In genomic region chr19:18429717-18430416, GRCh38 we compare ENCODE assay signal across 9 cellular contexts. TPM values are rescaled to one million over a fixed set of nuclear protein-coding genes. Genes with fewer than 3 reads are reported as not detected.
DNase-seq lines count a peak whose midpoint lies in the region; ATAC-seq, FAIRE-seq and TF ChIP-seq lines count a peak whose summit lies in the region.
"Had no signal": no experiment of that assay in that cellular context is flagged by ENCODE, and none has a peak within 500 bp of the region (broad histone marks: within the 10 kb centered on the region; RNA-seq: fewer than 3 reads in every experiment).

No MANE protein-coding gene starts in this region.

- no peak overlapping the region; the same call in 1 of the 2 replicates for H4K8ac ChIP-seq in H1 (ENCODE audit: extremely low read depth, insufficient read depth, low read length)

- no peak for TF ChIP-seq POLR2A in H1 (IDR thresholded peaks at IDR 0.05; ENCODE audit: control extremely low read depth in 1 of 2, low read depth in 2 of 2, low read length in 2 of 2)

- H4K5ac ChIP-seq in H1 (ENCODE audit: insufficient read length, low read depth, low read length): no peak overlapping the region

- H3K9me3 ChIP-seq in OCI-LY7 (ENCODE audit: low read length) (no peaks in the 10 kb centered on the region), H1 (ENCODE audit: insufficient read depth in 2 of 2, low read depth in 1 of 2, low read length in 1 of 2) (no peaks in the 10 kb centered on the region), psoas muscle (no peaks in the 10 kb centered on the region), HAP-1 (no peaks in the 10 kb centered on the region)

- no peak overlapping the region for H3K4ac ChIP-seq in H1 (replicated peaks; ENCODE audit: insufficient read length, low read depth, low read length)

- no peaks in the 10 kb centered on the region for H3K9me2 ChIP-seq in OCI-LY7 (ENCODE audit: insufficient read depth, low read length)

- peak overlapping the region; percentile 60; the same call in 1 of the 2 replicates for H2BK12ac ChIP-seq in H1 (ENCODE audit: low read depth, low read length)

- peak overlapping the region; percentile 48 for H3K18ac ChIP-seq in H1 (ENCODE audit: extremely low read depth, low read length)

- no peak for DNase-seq in GM12865 (ENCODE audit: low read depth)
- no peak for DNase-seq in OCI-LY7 (ENCODE audit: low spot score)
- no peak for DNase-seq in H1 (ENCODE audit: low read depth in 1 of 2, low spot score in 2 of 2)
- no peak for DNase-seq in psoas muscle
- DNase-seq in HAP-1 (ENCODE audit: low spot score in 2 of 2): no peak
- DNase-seq: foreskin melanocyte had no signal

- H3K27me3 ChIP-seq in H1 (replicated peaks in 1 of 4; ENCODE audit: control insufficient read depth in 3 of 4, extremely low read depth in 1 of 4, insufficient read depth in 3 of 4, low read length in 3 of 4): no peaks in the 10 kb centered on the region; a peak in 1 of 7 replicates
- H3K27me3 ChIP-seq in psoas muscle (ENCODE audit: insufficient read depth in 3 of 3, low read length in 2 of 3): peaks cover 0 to 5% (median 0%) of the 10 kb centered on the region in 3 donors
- no peaks in the 10 kb centered on the region for H3K27me3 ChIP-seq in HAP-1 (ENCODE audit: low read depth)

- peak overlapping the region; percentile 0 for H4K91ac ChIP-seq in H1 (replicated peaks; ENCODE audit: insufficient read length, low read length)

- peak overlapping the region; percentile 66 for H3K4me2 ChIP-seq in OCI-LY7 (ENCODE audit: low read length)
- H3K4me2 ChIP-seq in H1 (ENCODE audit: insufficient read depth in 1 of 2, low read depth in 2 of 2, low read length in 2 of 2): peak overlapping the region; percentile 68 to 76

- no peak overlapping the region for H3K23ac ChIP-seq in H1 (ENCODE audit: insufficient read length)

- no peak overlapping the region for H3K9ac ChIP-seq in H1 (replicated peaks in 1 of 4; ENCODE audit: extremely low read depth in 1 of 4, low read depth in 3 of 4, low read length in 3 of 4)

- H2BK15ac ChIP-seq in H1 (ENCODE audit: low read length): peak overlapping the region; percentile 81; the same call in 1 of the 2 replicates

- intact Hi-C loops in OCI-LY7 (cut with micrococcal nuclease; ENCODE audit: unreplicated experiment) (loop anchor here (10.0 kb wide), 1 partner anchor 405 kb away; the partner anchor contains the start of gene UPF1), psoas muscle (cut with DNase I) (no loop called here)

- peaks cover 10% of the 10 kb centered on the region; the same call in 1 of the 2 replicates for H3K23me2 ChIP-seq in H1 (ENCODE audit: low read depth, low read length)

- no peak overlapping the region for H2AFZ ChIP-seq in OCI-LY7 (ENCODE audit: low read length)
- H2AFZ ChIP-seq in H1 (ENCODE audit: low read length): no peak overlapping the region

- H4K20me1 ChIP-seq in OCI-LY7 (ENCODE audit: insufficient read depth, low read length) (no peaks in the 10 kb centered on the region; the same call in 1 of the 2 replicates), H1 (replicated peaks in 1 of 2; ENCODE audit: control insufficient read depth in 1 of 2, insufficient read depth in 2 of 2, low read length in 2 of 2) (peaks cover 0 to 9% of the 10 kb centered on the region in 2 experiments)

- H3K79me2 ChIP-seq in OCI-LY7 (ENCODE audit: insufficient read depth, low read depth, low read length): no peaks in the 10 kb centered on the region
- no peaks in the 10 kb centered on the region for H3K79me2 ChIP-seq in H1 (ENCODE audit: control insufficient read depth in 1 of 2, insufficient read depth in 2 of 2, low read length in 2 of 2)

- FAIRE-seq in H1 (lab: Jason Lieb, UNC): no peak

- no peak for ATAC-seq in psoas muscle
- ATAC-seq in esophagus mucosa: no peak
- ATAC-seq in GM18870 (IDR thresholded peaks at IDR 0.05; ENCODE audit: unreplicated experiment): no peak
- ATAC-seq in HG03565 (IDR thresholded peaks at IDR 0.05; ENCODE audit: unreplicated experiment): no peak

- H3K27ac ChIP-seq in OCI-LY7 (ENCODE audit: low read depth, low read length, poor library complexity, severe bottlenecking) (no peak overlapping the region), H1 (ENCODE audit: low read depth, low read length) (no peak overlapping the region), psoas muscle (no peak overlapping the region)

- no TSS peak for BruUV-seq in OCI-LY7 (replicated peaks; lab: Mats Ljungman, UMichigan)

- no peaks in the 10 kb centered on the region for H3K36me3 ChIP-seq in OCI-LY7 (ENCODE audit: insufficient read depth, low read length)
- no peaks in the 10 kb centered on the region; a peak in 1 of 8 replicates for H3K36me3 ChIP-seq in H1 (ENCODE audit: control insufficient read depth in 2 of 4, insufficient read depth in 4 of 4, low read length in 3 of 4)
- peaks cover 0 to 4% of the 10 kb centered on the region in 2 donors for H3K36me3 ChIP-seq in psoas muscle (ENCODE audit: insufficient read depth in 1 of 2, low read depth in 1 of 2)
- H3K36me3 ChIP-seq in HAP-1 (replicated peaks): peaks cover 16% of the 10 kb centered on the region

- peak overlapping the region; percentile 38 for H3K4me3 ChIP-seq in GM12865 (ENCODE audit: low read depth, low read length)
- H3K4me3 ChIP-seq in OCI-LY7 (ENCODE audit: low read depth, low read length, poor library complexity, severe bottlenecking): peak overlapping the region; percentile 41
- peak overlapping the region; percentile 33 to 70 (median 48); a peak in 6 of 8 replicates for H3K4me3 ChIP-seq in H1 (ENCODE audit: extremely low read depth in 1 of 4, insufficient read depth in 2 of 4, low read depth in 3 of 4, low read length in 4 of 4)
- H3K4me3 ChIP-seq in psoas muscle: peak overlapping the region; percentile 41
- no peak overlapping the region for H3K4me3 ChIP-seq in HAP-1

- no peak for TF ChIP-seq EP300 in H1 (IDR thresholded peaks at IDR 0.05; ENCODE audit: borderline replicate concordance in 1 of 2, low read depth in 2 of 2, low read length in 2 of 2)

- no peak overlapping the region for H3K56ac ChIP-seq in H1 (replicated peaks; ENCODE audit: insufficient read length, low read depth, low read length)

- TF ChIP-seq RAD21 in H1 (IDR thresholded peaks at IDR 0.05 in 1 of 2, conservative IDR thresholded peaks at IDR 0.05 in 1 of 2; ENCODE audit: low read depth in 2 of 2, low read length in 2 of 2): no peak

- in situ Hi-C loops in HAP-1 (cut with MboI; ENCODE audit: low sequenced_read_pairs): no loop called here

- CTCF ChIA-PET in OCI-LY7 (lab: Charles Lee; ENCODE audit: unreplicated experiment): no interaction called here
- CTCF ChIA-PET in H1 (lab: Charles Lee; ENCODE audit: partially characterized antibody): interaction anchor here (1.2 to 2.8 kb wide), 2 partner anchors 11 to 17 kb away, joined by 4 to 14 read pairs; partner anchors contain the start of gene SSBP4

- peaks cover 3% of the 10 kb centered on the region; the same call in 1 of the 2 replicates for H3K79me1 ChIP-seq in H1 (ENCODE audit: low read depth, low read length)

- 0 out of 2 replicates have a peak overlapping the region, but pooled peaks have one; percentile 40 for H2AK5ac ChIP-seq in H1 (ENCODE audit: low read depth, low read length)

- POLR2A ChIA-PET in OCI-LY7 (lab: Charles Lee): no interaction called here
- POLR2A ChIA-PET in H1 (lab: Charles Lee; ENCODE audit: partially characterized antibody): interaction anchor here (0.8 to 6.7 kb wide), 3 partner anchors 11 to 164 kb away, joined by 3 to 65 read pairs (median 26); partner anchors contain the start of gene SSBP4

- H3K4me1 ChIP-seq in OCI-LY7 (ENCODE audit: insufficient read depth, low read length, poor library complexity, severe bottlenecking): peaks cover 44% of the 10 kb centered on the region
- H3K4me1 ChIP-seq in H1 (replicated peaks in 1 of 4; ENCODE audit: control insufficient read depth in 3 of 4, insufficient read depth in 4 of 4, low read length in 3 of 4): peaks cover 0 to 42% (median 28%) of the 10 kb centered on the region in 4 experiments; a peak in 6 of 7 replicates
- peaks cover 27% of the 10 kb centered on the region for H3K4me1 ChIP-seq in psoas muscle
- H3K4me1 ChIP-seq in HAP-1: peaks cover 6% of the 10 kb centered on the region; the same call in 1 of the 2 replicates

- peak overlapping the region; percentile 72; the same call in 1 of the 2 replicates for H2BK20ac ChIP-seq in H1 (ENCODE audit: low read length)

- peak overlapping the region; percentile 71; the same call in 1 of the 2 replicates for H2BK5ac ChIP-seq in H1 (ENCODE audit: low read depth, low read length)

- WGBS in H1 (ENCODE audit: extremely low coverage in 1 of 2, insufficient coverage in 1 of 2, insufficient read length in 1 of 2, insufficient replicate concordance in 2 of 2, low coverage in 1 of 2, low lambda C conversion rate in 2 of 2, missing lambda C conversion rate in 1 of 2), 2 experiments: 23% methylated on average over 8 of the region's 13 CpGs; no CpG with 5 or more reads in 1 of the 2 experiments
- WGBS in psoas muscle, 3 donors: 73 to 78% (median 74%) methylated on average over 13 of the region's 13 CpGs

- TF ChIP-seq CTCF in GM12865 (IDR thresholded peaks at IDR 0.05; ENCODE audit: insufficient read depth, low read depth, low read length, missing control alignments) (no peak), OCI-LY7 (conservative IDR thresholded peaks at IDR 0.05; ENCODE audit: low read length) (no peak), H1 (IDR thresholded peaks at IDR 0.05; ENCODE audit: control extremely low read depth in 1 of 3, insufficient read depth in 1 of 3, low read depth in 1 of 3, low read length in 3 of 3) (no peak), psoas muscle (IDR thresholded peaks at IDR 0.05) (no peak)

- no peak overlapping the region for H2BK120ac ChIP-seq in H1 (replicated peaks; ENCODE audit: low read depth, low read length)

- H3K14ac ChIP-seq in H1 (ENCODE audit: insufficient read length): no peak overlapping the region

RNA-seq across cellular contexts. Expression of gene ISYNA1, which starts 8.1 kb away (rescaled TPM):
- total RNA-seq in OCI-LY7 (2014; rRNA removed; shearing (Covaris generic)): 0.72 and 1.8 TPM in 2 replicates
- total RNA-seq in OCI-LY7 (2022) (8.9 and 10.9 TPM in 2 replicates), psoas muscle (10 to 100 TPM in 3 of 4 donors, 1 to 10 TPM in 1; 9.8 to 17.0 (median 10.9) TPM), esophagus mucosa (8.5 TPM)
- 207 and 215 TPM in 2 replicates for total RNA-seq in H1 (2021; fragmentation: NEBNext Ultra II Directional; extraction: Animal tissue kit (Norgen Biotek cat#: 25700))
- polyA plus RNA-seq in H1 (2011; rRNA removed) (264 and 330 TPM in 2 replicates), psoas muscle (1 to 10 TPM; 6.3 to 8.6 (median 8.0) TPM)
- polyA plus RNA-seq in H1 (2011; cell fraction: cytosol; rRNA removed): 164 TPM
- 558 TPM for polyA plus RNA-seq in H1 (2011; cell fraction: nucleus; rRNA removed)
- 147 to 255 TPM (median 231 TPM) in 4 replicates for polyA plus RNA-seq in H1 (2012, experiment 1 of 2)
- polyA plus RNA-seq in H1 (2012, experiment 2 of 2): 269 TPM
- polyA plus RNA-seq in H1 (2013, experiment 1 of 2): 172 TPM
- 158 TPM for polyA plus RNA-seq in H1 (2013, experiment 2 of 2)
- 67.7 and 79.7 TPM in 2 replicates for polyA minus RNA-seq in H1 (2011; rRNA and poly(A)+ RNA removed)
- polyA minus RNA-seq in H1 (2011; cell fraction: cytosol; rRNA and poly(A)+ RNA removed): 153 TPM
- 97.1 TPM for polyA minus RNA-seq in H1 (2011; cell fraction: nucleus; rRNA and poly(A)+ RNA removed)

RNA-seq across cellular contexts. Expression of gene SSBP4, which starts 10.7 kb away (rescaled TPM):
- 54.8 and 92.9 TPM in 2 replicates for total RNA-seq in OCI-LY7 (2014; rRNA removed; shearing (Covaris generic))
- total RNA-seq in OCI-LY7 (2022): 97.5 and 117 TPM in 2 replicates
- total RNA-seq in H1 (2021; fragmentation: NEBNext Ultra II Directional; extraction: Animal tissue kit (Norgen Biotek cat#: 25700)): 26.4 and 30.5 TPM in 2 replicates
- polyA plus RNA-seq in H1 (2011; rRNA removed): 33.7 and 51.3 TPM in 2 replicates
- polyA plus RNA-seq in H1 (2011; cell fraction: cytosol; rRNA removed): 28.5 TPM
- 60.9 TPM for polyA plus RNA-seq in H1 (2011; cell fraction: nucleus; rRNA removed)
- 11.5 to 29.1 TPM (median 22.0 TPM) in 4 replicates for polyA plus RNA-seq in H1 (2012, experiment 1 of 2)
- polyA plus RNA-seq in H1 (2012, experiment 2 of 2): 26.6 TPM
- 40.7 TPM for polyA plus RNA-seq in H1 (2013, experiment 1 of 2)
- polyA plus RNA-seq in H1 (2013, experiment 2 of 2): 42.3 TPM
- polyA minus RNA-seq in H1 (2011; rRNA and poly(A)+ RNA removed): 1.9 and 3.2 TPM in 2 replicates
- 25.3 TPM for polyA minus RNA-seq in H1 (2011; cell fraction: cytosol; rRNA and poly(A)+ RNA removed)
- polyA minus RNA-seq in H1 (2011; cell fraction: nucleus; rRNA and poly(A)+ RNA removed): 21.7 TPM
- 10 to 100 TPM; 29.1 to 46.1 (median 29.6) TPM for total RNA-seq in psoas muscle
- 10 to 100 TPM; 25.8 to 37.8 (median 28.6) TPM for polyA plus RNA-seq in psoas muscle
- total RNA-seq in esophagus mucosa: 15.7 TPM

RNA-seq across cellular contexts. Expression of gene LRRC25, which starts 32.4 kb away (rescaled TPM):
- total RNA-seq in OCI-LY7 (2014; rRNA removed; shearing (Covaris generic)): 0.49 and 0.98 TPM in 2 replicates
- total RNA-seq in OCI-LY7 (2022): 3.2 and 4.1 TPM in 2 replicates
- total RNA-seq in H1 (2021; fragmentation: NEBNext Ultra II Directional; extraction: Animal tissue kit (Norgen Biotek cat#: 25700)): 0.20 and 0.23 TPM in 2 replicates
- polyA plus RNA-seq in H1 (2011; rRNA removed): 0.31 and 0.41 TPM in 2 replicates
- polyA plus RNA-seq in H1 (2011; cell fraction: cytosol; rRNA removed): 0.35 TPM
- polyA plus RNA-seq in H1 (2011; cell fraction: nucleus; rRNA removed): 0.30 TPM
- 0.09 to 0.29 TPM (median 0.19 TPM) in 3 of 4 replicates, not detected in the other for polyA plus RNA-seq in H1 (2012, experiment 1 of 2)
- 0.16 TPM for polyA plus RNA-seq in H1 (2012, experiment 2 of 2)
- 0.14 TPM for polyA plus RNA-seq in H1 (2013, experiment 1 of 2)
- 0.13 TPM for polyA plus RNA-seq in H1 (2013, experiment 2 of 2)
- 0.35 and 0.46 TPM in 2 replicates for polyA minus RNA-seq in H1 (2011; rRNA and poly(A)+ RNA removed)
- polyA minus RNA-seq in H1 (2011; cell fraction: cytosol; rRNA and poly(A)+ RNA removed): not detected
- not detected for polyA minus RNA-seq in H1 (2011; cell fraction: nucleus; rRNA and poly(A)+ RNA removed)
- 1 to 10 TPM; 2.0 to 4.1 (median 2.4) TPM for total RNA-seq in psoas muscle
- polyA plus RNA-seq in psoas muscle: 1 to 10 TPM in 2 of 3 donors, under 1 TPM in 1; 0.65 to 5.2 (median 1.3) TPM
- total RNA-seq in esophagus mucosa: 0.48 TPM

RNA-seq across cellular contexts. Expression of gene GDF15, which starts 43.9 kb away (rescaled TPM):
- 0.80 TPM in 1 of 2 replicates, not detected in the other for total RNA-seq in OCI-LY7 (2014; rRNA removed; shearing (Covaris generic))
- total RNA-seq in OCI-LY7 (2022) (not detected in 2 replicates), psoas muscle (1 to 10 TPM in 2 of 4 donors, under 1 TPM in 2; 0.50 to 8.5 (median 2.2) TPM), esophagus mucosa (3.9 TPM)
- total RNA-seq in H1 (2021; fragmentation: NEBNext Ultra II Directional; extraction: Animal tissue kit (Norgen Biotek cat#: 25700)): 4.1 and 5.0 TPM in 2 replicates
- polyA plus RNA-seq in H1 (2011; rRNA removed) (8.5 and 18.8 TPM in 2 replicates), psoas muscle (10 to 100 TPM in 1 of 3 donors, under 1 TPM in 2; 0.27 to 37.1 (median 0.35) TPM)
- polyA plus RNA-seq in H1 (2011; cell fraction: cytosol; rRNA removed): 8.2 TPM
- 17.2 TPM for polyA plus RNA-seq in H1 (2011; cell fraction: nucleus; rRNA removed)
- 4.9 to 6.1 TPM (median 5.6 TPM) in 4 replicates for polyA plus RNA-seq in H1 (2012, experiment 1 of 2)
- polyA plus RNA-seq in H1 (2012, experiment 2 of 2): 5.5 TPM
- 11.8 TPM for polyA plus RNA-seq in H1 (2013, experiment 1 of 2)
- polyA plus RNA-seq in H1 (2013, experiment 2 of 2): 14.4 TPM
- 1.1 and 2.9 TPM in 2 replicates for polyA minus RNA-seq in H1 (2011; rRNA and poly(A)+ RNA removed)
- polyA minus RNA-seq in H1 (2011; cell fraction: cytosol; rRNA and poly(A)+ RNA removed): 6.8 TPM
- polyA minus RNA-seq in H1 (2011; cell fraction: nucleus; rRNA and poly(A)+ RNA removed): 9.7 TPM

Comparison
In these comparisons a context has a peak if more than half of its experiments do, and no peak if none do; other contexts are left out.
1. RNA of gene ISYNA1, which starts 8.1 kb away (total RNA-seq): 207 to 215 TPM in H1; 9.8 to 17.0 TPM in psoas muscle, 0.72 to 10.9 TPM in OCI-LY7 and 8.5 TPM in esophagus mucosa (single experiment); every median in the first group is over 10 times any median in the second.